ENCODE assay signal across 10 cellular contexts in genomic region chr10:110833941-110834621, GRCh38. TPM values are rescaled to one million over a fixed set of nuclear protein-coding genes. Genes with fewer than 3 reads are reported as not detected.
A peak's percentile ranks its signal among the peaks of the same experiment; 100 is the strongest.
DNase-seq lines count a peak whose midpoint lies in the region; ATAC-seq lines count a peak whose summit lies in the region.
"Had no signal": no experiment of that assay in that cellular context is flagged by ENCODE, and none has a peak within 500 bp of the region (broad histone marks: within the 10 kb centered on the region; RNA-seq: fewer than 3 reads in every experiment).

No MANE protein-coding gene starts in this region.

- no peaks in the 10 kb centered on the region for H3K27me3 Mint-ChIP-seq in activated naive CD8-positive, alpha-beta T cell

- DNase-seq in DMS 273 (lab: John Stamatoyannopoulos, UW; ENCODE audit: unreplicated experiment) (peak; percentile 65), DMS 273 treated with DMSO at 0.1 percent for 48 hours (lab: John Stamatoyannopoulos, UW) (no peak), left colon (no peak), GM03348 (ENCODE audit: low spot score) (no peak), NCI-H510A (lab: John Stamatoyannopoulos, UW) (no peak)
- no peak for DNase-seq in stimulated activated effector memory CD8-positive, alpha-beta T cell treated with anti-CD3 and anti-CD28 coated beads, Interleukin-12 subunit alpha, Interleukin-12 subunit beta, amount 100 ng/mL, for 72 hours (ENCODE audit: low spot score in 2 of 2)

- H3K4me1 Mint-ChIP-seq in activated naive CD8-positive, alpha-beta T cell (ENCODE audit: low read depth): peaks cover 49% of the 10 kb centered on the region
- H3K4me1 Mint-ChIP-seq in stimulated activated effector memory CD8-positive, alpha-beta T cell treated with anti-CD3 and anti-CD28 coated beads, Interleukin-12 subunit alpha, Interleukin-12 subunit beta, amount 100 ng/mL, for 72 hours: peaks cover 10% of the 10 kb centered on the region

- peak overlapping the region; percentile 94 for H3K27ac Mint-ChIP-seq in activated naive CD8-positive, alpha-beta T cell
- H3K27ac Mint-ChIP-seq in stimulated activated effector memory CD8-positive, alpha-beta T cell treated with anti-CD3 and anti-CD28 coated beads, Interleukin-12 subunit alpha, Interleukin-12 subunit beta, amount 100 ng/mL, for 72 hours: peak overlapping the region; percentile 61
- H3K27ac Mint-ChIP-seq: natural killer cell treated with Interleukin-12 subunit alpha and Interleukin-12 subunit beta and Interleukin-15 and Interleukin-18, amount 100 ng/mL, for 72 hours had no signal

- H3K4me3 Mint-ChIP-seq in activated naive CD8-positive, alpha-beta T cell: peak overlapping the region; percentile 59
- no peak overlapping the region for H3K4me3 Mint-ChIP-seq in stimulated activated effector memory CD8-positive, alpha-beta T cell treated with anti-CD3 and anti-CD28 coated beads, Interleukin-12 subunit alpha, Interleukin-12 subunit beta, amount 100 ng/mL, for 72 hours
- H3K4me3 Mint-ChIP-seq: natural killer cell treated with Interleukin-12 subunit alpha and Interleukin-12 subunit beta and Interleukin-15 and Interleukin-18, amount 100 ng/mL, for 72 hours; T-helper 2 cell treated with Interferon-gamma antibody and Interleukin-4, amounts not matched to agents 5 μg/mL and 100 μg/mL, for 36 hours had no signal

- intact Hi-C loops in left colon (cut with DNase I, micrococcal nuclease): no loop called here

- no peaks in the 10 kb centered on the region for H3K36me3 Mint-ChIP-seq in activated naive CD8-positive, alpha-beta T cell
- no peaks in the 10 kb centered on the region for H3K36me3 Mint-ChIP-seq in stimulated activated effector memory CD8-positive, alpha-beta T cell treated with anti-CD3 and anti-CD28 coated beads, Interleukin-12 subunit alpha, Interleukin-12 subunit beta, amount 100 ng/mL, for 72 hours
- H3K36me3 Mint-ChIP-seq: natural killer cell treated with Interleukin-12 subunit alpha and Interleukin-12 subunit beta and Interleukin-15 and Interleukin-18, amount 100 ng/mL, for 72 hours had no signal

- H3K9me3 Mint-ChIP-seq in activated naive CD8-positive, alpha-beta T cell (ENCODE audit: low read depth): no peaks in the 10 kb centered on the region
- H3K9me3 Mint-ChIP-seq in stimulated activated effector memory CD8-positive, alpha-beta T cell treated with anti-CD3 and anti-CD28 coated beads, Interleukin-12 subunit alpha, Interleukin-12 subunit beta, amount 100 ng/mL, for 72 hours: no peaks in the 10 kb centered on the region
- H3K9me3 Mint-ChIP-seq: natural killer cell treated with Interleukin-12 subunit alpha and Interleukin-12 subunit beta and Interleukin-15 and Interleukin-18, amount 100 ng/mL, for 72 hours; T-helper 2 cell treated with Interferon-gamma antibody and Interleukin-4, amounts not matched to agents 5 μg/mL and 100 μg/mL, for 36 hours had no signal

- ATAC-seq in left colon (peak; percentile 8), HG02763 (IDR thresholded peaks at IDR 0.05; ENCODE audit: unreplicated experiment) (no peak)
- no peak for ATAC-seq in stimulated activated effector memory CD8-positive, alpha-beta T cell treated with anti-CD3 and anti-CD28 coated beads, Interleukin-12 subunit alpha, Interleukin-12 subunit beta, amount 100 ng/mL, for 72 hours

RNA-seq across cellular contexts. Expression of gene PDCD4, which starts 37.6 kb away (rescaled TPM):
- 100 to 1,000 TPM; 487 to 575 TPM for total RNA-seq in left colon
